Comparison of ENCODE assay signal across 1 cellular context in the genomic region with DNA sequence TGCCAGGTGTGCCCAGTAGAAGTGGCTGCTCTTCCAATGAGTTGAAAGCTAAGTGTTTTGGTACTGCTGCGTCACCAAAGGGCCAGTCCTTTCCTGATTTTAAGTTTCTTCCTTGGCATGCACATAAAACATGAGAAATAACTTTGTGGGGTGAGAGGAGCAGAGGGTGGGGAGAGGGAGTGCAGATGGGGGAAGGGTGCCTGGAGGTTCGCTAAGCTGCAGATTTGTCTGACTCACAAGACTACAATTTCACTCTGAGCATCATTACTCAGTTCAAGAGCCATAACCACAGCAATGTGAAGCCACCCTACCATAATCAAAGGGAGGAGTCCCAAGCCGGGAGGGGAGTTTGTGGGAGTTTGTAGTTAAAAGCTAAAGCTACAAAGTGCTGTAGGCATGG.
TF ChIP-seq lines count a peak whose summit lies in the region.

No MANE protein-coding gene starts in this region.

TF ChIP-seq in GM23338, 12 proteins besides CTCF, POLR2A, EP300 and RAD21 (continued from another document):
- TF ChIP-seq, protein P1, sequence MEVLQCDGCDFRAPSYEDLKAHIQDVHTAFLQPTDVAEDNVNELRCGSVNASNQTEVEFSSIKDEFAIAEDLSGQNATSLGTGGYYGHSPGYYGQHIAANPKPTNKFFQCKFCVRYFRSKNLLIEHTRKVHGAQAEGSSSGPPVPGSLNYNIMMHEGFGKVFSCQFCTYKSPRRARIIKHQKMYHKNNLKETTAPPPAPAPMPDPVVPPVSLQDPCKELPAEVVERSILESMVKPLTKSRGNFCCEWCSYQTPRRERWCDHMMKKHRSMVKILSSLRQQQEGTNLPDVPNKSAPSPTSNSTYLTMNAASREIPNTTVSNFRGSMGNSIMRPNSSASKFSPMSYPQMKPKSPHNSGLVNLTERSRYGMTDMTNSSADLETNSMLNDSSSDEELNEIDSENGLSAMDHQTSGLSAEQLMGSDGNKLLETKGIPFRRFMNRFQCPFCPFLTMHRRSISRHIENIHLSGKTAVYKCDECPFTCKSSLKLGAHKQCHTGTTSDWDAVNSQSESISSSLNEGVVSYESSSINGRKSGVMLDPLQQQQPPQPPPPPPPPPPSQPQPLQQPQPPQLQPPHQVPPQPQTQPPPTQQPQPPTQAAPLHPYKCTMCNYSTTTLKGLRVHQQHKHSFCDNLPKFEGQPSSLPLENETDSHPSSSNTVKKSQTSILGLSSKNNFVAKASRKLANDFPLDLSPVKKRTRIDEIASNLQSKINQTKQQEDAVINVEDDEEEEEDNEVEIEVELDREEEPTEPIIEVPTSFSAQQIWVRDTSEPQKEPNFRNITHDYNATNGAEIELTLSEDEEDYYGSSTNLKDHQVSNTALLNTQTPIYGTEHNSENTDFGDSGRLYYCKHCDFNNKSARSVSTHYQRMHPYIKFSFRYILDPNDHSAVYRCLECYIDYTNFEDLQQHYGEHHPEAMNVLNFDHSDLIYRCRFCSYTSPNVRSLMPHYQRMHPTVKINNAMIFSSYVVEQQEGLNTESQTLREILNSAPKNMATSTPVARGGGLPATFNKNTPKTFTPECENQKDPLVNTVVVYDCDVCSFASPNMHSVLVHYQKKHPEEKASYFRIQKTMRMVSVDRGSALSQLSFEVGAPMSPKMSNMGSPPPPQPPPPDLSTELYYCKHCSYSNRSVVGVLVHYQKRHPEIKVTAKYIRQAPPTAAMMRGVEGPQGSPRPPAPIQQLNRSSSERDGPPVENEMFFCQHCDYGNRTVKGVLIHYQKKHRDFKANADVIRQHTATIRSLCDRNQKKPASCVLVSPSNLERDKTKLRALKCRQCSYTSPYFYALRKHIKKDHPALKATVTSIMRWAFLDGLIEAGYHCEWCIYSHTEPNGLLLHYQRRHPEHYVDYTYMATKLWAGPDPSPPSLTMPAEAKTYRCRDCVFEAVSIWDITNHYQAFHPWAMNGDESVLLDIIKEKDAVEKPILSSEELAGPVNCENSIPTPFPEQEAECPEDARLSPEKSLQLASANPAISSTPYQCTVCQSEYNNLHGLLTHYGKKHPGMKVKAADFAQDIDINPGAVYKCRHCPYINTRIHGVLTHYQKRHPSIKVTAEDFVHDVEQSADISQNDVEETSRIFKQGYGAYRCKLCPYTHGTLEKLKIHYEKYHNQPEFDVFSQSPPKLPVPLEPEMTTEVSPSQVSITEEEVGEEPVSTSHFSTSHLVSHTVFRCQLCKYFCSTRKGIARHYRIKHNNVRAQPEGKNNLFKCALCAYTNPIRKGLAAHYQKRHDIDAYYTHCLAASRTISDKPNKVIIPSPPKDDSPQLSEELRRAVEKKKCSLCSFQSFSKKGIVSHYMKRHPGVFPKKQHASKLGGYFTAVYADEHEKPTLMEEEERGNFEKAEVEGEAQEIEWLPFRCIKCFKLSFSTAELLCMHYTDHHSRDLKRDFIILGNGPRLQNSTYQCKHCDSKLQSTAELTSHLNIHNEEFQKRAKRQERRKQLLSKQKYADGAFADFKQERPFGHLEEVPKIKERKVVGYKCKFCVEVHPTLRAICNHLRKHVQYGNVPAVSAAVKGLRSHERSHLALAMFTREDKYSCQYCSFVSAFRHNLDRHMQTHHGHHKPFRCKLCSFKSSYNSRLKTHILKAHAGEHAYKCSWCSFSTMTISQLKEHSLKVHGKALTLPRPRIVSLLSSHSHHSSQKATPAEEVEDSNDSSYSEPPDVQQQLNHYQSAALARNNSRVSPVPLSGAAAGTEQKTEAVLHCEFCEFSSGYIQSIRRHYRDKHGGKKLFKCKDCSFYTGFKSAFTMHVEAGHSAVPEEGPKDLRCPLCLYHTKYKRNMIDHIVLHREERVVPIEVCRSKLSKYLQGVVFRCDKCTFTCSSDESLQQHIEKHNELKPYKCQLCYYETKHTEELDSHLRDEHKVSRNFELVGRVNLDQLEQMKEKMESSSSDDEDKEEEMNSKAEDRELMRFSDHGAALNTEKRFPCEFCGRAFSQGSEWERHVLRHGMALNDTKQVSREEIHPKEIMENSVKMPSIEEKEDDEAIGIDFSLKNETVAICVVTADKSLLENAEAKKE (CRISPR knock-in tag; IDR thresholded peaks at IDR 0.05), result no peak
- no peak for TF ChIP-seq EZH2phosphoT487 (IDR thresholded peaks at IDR 0.05; ENCODE audit: unreplicated experiment)
- TF ChIP-seq ZNF114 (CRISPR knock-in tag; IDR thresholded peaks at IDR 0.05), result no peak
- TF ChIP-seq, protein P2, sequence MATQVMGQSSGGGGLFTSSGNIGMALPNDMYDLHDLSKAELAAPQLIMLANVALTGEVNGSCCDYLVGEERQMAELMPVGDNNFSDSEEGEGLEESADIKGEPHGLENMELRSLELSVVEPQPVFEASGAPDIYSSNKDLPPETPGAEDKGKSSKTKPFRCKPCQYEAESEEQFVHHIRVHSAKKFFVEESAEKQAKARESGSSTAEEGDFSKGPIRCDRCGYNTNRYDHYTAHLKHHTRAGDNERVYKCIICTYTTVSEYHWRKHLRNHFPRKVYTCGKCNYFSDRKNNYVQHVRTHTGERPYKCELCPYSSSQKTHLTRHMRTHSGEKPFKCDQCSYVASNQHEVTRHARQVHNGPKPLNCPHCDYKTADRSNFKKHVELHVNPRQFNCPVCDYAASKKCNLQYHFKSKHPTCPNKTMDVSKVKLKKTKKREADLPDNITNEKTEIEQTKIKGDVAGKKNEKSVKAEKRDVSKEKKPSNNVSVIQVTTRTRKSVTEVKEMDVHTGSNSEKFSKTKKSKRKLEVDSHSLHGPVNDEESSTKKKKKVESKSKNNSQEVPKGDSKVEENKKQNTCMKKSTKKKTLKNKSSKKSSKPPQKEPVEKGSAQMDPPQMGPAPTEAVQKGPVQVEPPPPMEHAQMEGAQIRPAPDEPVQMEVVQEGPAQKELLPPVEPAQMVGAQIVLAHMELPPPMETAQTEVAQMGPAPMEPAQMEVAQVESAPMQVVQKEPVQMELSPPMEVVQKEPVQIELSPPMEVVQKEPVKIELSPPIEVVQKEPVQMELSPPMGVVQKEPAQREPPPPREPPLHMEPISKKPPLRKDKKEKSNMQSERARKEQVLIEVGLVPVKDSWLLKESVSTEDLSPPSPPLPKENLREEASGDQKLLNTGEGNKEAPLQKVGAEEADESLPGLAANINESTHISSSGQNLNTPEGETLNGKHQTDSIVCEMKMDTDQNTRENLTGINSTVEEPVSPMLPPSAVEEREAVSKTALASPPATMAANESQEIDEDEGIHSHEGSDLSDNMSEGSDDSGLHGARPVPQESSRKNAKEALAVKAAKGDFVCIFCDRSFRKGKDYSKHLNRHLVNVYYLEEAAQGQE (IDR thresholded peaks at IDR 0.05; ENCODE audit: unreplicated experiment), result no peak
- TF ChIP-seq POLR2AphosphoS5 (IDR thresholded peaks at IDR 0.05; ENCODE audit: low read depth), result no peak
